In the genomic region with DNA sequence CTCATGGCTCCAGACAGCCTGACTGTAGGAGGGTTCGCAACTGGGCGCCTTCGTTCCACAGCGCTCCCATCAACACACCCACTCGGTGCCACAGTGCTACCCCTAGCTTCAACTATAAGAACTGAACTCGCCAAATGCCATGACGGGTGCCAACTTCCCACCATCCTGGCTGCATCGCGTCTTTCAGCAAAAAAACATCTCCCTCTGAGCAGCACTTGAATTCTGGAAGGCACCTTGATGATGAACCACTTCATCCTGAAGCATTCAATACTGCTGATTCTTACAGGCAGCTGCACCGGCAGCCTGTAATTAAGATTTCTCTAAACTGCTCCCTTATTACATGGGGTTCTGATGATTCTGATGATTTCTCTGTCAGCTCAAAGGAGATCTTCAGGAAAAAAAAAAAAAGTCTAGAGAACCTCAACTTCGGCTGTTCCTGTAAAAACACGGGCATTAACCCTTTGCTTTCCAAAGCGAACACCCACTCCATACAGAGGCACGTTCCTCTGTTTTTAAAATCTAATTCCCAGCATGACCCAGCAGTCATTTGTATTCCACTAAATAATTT, we compare ENCODE assay signal across 1 cellular context.
TF ChIP-seq lines count a peak whose summit lies in the region.

No MANE protein-coding gene starts in this region.

TF ChIP-seq in SK-N-SH, 30 proteins besides CTCF, POLR2A, EP300 and RAD21 (continued from another document):
- TF ChIP-seq, protein P1, sequence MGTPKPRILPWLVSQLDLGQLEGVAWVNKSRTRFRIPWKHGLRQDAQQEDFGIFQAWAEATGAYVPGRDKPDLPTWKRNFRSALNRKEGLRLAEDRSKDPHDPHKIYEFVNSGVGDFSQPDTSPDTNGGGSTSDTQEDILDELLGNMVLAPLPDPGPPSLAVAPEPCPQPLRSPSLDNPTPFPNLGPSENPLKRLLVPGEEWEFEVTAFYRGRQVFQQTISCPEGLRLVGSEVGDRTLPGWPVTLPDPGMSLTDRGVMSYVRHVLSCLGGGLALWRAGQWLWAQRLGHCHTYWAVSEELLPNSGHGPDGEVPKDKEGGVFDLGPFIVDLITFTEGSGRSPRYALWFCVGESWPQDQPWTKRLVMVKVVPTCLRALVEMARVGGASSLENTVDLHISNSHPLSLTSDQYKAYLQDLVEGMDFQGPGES (IDR thresholded peaks at IDR 0.05; ENCODE audit: low read depth, low read length), result no peak
- TF ChIP-seq TAF1 (IDR thresholded peaks at IDR 0.05; ENCODE audit: borderline replicate concordance, low read depth, low read length) (no peak), YY1 (IDR thresholded peaks at IDR 0.05; ENCODE audit: low read depth) (no peak), JUND (IDR thresholded peaks at IDR 0.05) (no peak), NRF1 (IDR thresholded peaks at IDR 0.05; ENCODE audit: low read depth, low read length) (no peak), RFX5 (IDR thresholded peaks at IDR 0.05; ENCODE audit: low read length) (no peak), TEAD4 (IDR thresholded peaks at IDR 0.05; ENCODE audit: borderline replicate concordance, insufficient read depth) (no peak), FOSL2 (IDR thresholded peaks at IDR 0.05; ENCODE audit: borderline replicate concordance, low read depth) (no peak)
- TF ChIP-seq, protein P2, sequence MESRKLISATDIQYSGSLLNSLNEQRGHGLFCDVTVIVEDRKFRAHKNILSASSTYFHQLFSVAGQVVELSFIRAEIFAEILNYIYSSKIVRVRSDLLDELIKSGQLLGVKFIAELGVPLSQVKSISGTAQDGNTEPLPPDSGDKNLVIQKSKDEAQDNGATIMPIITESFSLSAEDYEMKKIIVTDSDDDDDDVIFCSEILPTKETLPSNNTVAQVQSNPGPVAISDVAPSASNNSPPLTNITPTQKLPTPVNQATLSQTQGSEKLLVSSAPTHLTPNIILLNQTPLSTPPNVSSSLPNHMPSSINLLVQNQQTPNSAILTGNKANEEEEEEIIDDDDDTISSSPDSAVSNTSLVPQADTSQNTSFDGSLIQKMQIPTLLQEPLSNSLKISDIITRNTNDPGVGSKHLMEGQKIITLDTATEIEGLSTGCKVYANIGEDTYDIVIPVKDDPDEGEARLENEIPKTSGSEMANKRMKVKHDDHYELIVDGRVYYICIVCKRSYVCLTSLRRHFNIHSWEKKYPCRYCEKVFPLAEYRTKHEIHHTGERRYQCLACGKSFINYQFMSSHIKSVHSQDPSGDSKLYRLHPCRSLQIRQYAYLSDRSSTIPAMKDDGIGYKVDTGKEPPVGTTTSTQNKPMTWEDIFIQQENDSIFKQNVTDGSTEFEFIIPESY (IDR thresholded peaks at IDR 0.05; ENCODE audit: borderline replicate concordance, low read depth), result no peak
- TF ChIP-seq, protein P3, sequence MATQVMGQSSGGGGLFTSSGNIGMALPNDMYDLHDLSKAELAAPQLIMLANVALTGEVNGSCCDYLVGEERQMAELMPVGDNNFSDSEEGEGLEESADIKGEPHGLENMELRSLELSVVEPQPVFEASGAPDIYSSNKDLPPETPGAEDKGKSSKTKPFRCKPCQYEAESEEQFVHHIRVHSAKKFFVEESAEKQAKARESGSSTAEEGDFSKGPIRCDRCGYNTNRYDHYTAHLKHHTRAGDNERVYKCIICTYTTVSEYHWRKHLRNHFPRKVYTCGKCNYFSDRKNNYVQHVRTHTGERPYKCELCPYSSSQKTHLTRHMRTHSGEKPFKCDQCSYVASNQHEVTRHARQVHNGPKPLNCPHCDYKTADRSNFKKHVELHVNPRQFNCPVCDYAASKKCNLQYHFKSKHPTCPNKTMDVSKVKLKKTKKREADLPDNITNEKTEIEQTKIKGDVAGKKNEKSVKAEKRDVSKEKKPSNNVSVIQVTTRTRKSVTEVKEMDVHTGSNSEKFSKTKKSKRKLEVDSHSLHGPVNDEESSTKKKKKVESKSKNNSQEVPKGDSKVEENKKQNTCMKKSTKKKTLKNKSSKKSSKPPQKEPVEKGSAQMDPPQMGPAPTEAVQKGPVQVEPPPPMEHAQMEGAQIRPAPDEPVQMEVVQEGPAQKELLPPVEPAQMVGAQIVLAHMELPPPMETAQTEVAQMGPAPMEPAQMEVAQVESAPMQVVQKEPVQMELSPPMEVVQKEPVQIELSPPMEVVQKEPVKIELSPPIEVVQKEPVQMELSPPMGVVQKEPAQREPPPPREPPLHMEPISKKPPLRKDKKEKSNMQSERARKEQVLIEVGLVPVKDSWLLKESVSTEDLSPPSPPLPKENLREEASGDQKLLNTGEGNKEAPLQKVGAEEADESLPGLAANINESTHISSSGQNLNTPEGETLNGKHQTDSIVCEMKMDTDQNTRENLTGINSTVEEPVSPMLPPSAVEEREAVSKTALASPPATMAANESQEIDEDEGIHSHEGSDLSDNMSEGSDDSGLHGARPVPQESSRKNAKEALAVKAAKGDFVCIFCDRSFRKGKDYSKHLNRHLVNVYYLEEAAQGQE (IDR thresholded peaks at IDR 0.05; ENCODE audit: low read depth, low read length), result no peak
- TF ChIP-seq, protein P4, sequence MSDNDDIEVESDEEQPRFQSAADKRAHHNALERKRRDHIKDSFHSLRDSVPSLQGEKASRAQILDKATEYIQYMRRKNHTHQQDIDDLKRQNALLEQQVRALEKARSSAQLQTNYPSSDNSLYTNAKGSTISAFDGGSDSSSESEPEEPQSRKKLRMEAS (IDR thresholded peaks at IDR 0.05; ENCODE audit: low read depth), result 0 out of 2 replicates have a peak, but pooled peaks have one; percentile 46
